ENCODE assay signal across 22 cellular contexts in the genomic region with DNA sequence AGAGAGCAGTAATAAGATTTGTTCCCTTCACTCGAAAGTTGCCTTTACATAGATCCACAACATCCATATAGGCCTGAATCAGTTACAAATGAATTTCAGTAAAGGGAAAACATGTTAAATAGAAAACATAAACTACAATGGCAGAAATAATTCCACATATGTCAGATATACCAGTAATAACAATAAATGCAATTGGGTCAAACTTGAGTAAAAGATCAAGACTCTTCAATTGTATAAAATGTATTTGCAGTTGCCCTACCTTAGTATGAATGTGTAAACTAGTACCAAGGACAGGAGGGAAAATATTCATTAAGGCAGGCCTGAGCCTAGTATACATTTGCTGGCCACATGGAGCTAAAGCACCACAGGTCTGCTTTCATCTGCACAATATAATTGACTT. TPM values are rescaled to one million over a fixed set of nuclear protein-coding genes. Genes with fewer than 3 reads are reported as not detected.
DNase-seq lines count a peak whose midpoint lies in the region; ATAC-seq, FAIRE-seq and TF ChIP-seq lines count a peak whose summit lies in the region.
"Had no signal": no experiment of that assay in that cellular context is flagged by ENCODE, and none has a peak within 500 bp of the region (broad histone marks: within the 10 kb centered on the region; RNA-seq: fewer than 3 reads in every experiment).

No MANE protein-coding gene starts in this region.

- H3K27ac ChIP-seq in RWPE2 (ENCODE audit: poor library complexity, severe bottlenecking) (peak overlapping the region; percentile 73), keratinocyte (ENCODE audit: control insufficient read depth, insufficient read depth, low read length) (peak overlapping the region; percentile 73), ascending aorta (no peak overlapping the region), right cardiac atrium (ENCODE audit: low read length) (no peak overlapping the region)
- H3K27ac ChIP-seq: A549, GM23248 had no signal

- H3K36me3 ChIP-seq in RWPE2 (ENCODE audit: low read depth) (no peaks in the 10 kb centered on the region), keratinocyte (ENCODE audit: control insufficient read depth in 2 of 2, extremely low read depth in 1 of 2, insufficient read depth in 2 of 2, low read length in 2 of 2) (no peaks in the 10 kb centered on the region), ascending aorta (no peaks in the 10 kb centered on the region)

- H2AFZ ChIP-seq in keratinocyte (ENCODE audit: control insufficient read depth, low read length) = no peak overlapping the region
- H2AFZ ChIP-seq: GM23248 had no signal

- no peak for ATAC-seq in RWPE2 (ENCODE audit: low read depth)
- no peak for ATAC-seq in HG03342 (IDR thresholded peaks at IDR 0.05; ENCODE audit: unreplicated experiment)
- ATAC-seq in right cardiac atrium = no peak
- ATAC-seq: A549, GM12878 had no signal

- intact Hi-C loops in ascending aorta (cut with DNase I) = no loop called here
- intact Hi-C loops in right cardiac atrium (cut with DNase I) = no loop called here

- H3K27me3 ChIP-seq in RWPE2 (ENCODE audit: insufficient read depth, poor library complexity, severe bottlenecking) (no peaks in the 10 kb centered on the region), keratinocyte (ENCODE audit: control insufficient read depth, extremely low read depth, insufficient read depth, low read length) (no peaks in the 10 kb centered on the region), ascending aorta (no peaks in the 10 kb centered on the region), right cardiac atrium (ENCODE audit: control insufficient read depth, insufficient read depth) (peaks cover 4% of the 10 kb centered on the region)

- FAIRE-seq in D721Med (lab: Jason Lieb, UNC) (peak; percentile 16), keratinocyte (lab: Jason Lieb, UNC) (no peak)
- FAIRE-seq: A549, GM12878, GM19239, H1 had no signal

- H3K4me2 ChIP-seq in keratinocyte (ENCODE audit: control insufficient read depth, extremely low read depth, insufficient read depth, low read depth, low read length) = no peak overlapping the region

- no peaks in the 10 kb centered on the region for H3K9me1 ChIP-seq in keratinocyte (ENCODE audit: control insufficient read depth, extremely low read depth, insufficient read depth, low read length)

- 89% methylated on average over 1 of the region's 1 CpG for WGBS in right cardiac atrium

- dilution Hi-C loops in keratinocyte (cut with MboI; ENCODE audit: extremely low pct_ligation_motif_present, low sequenced_read_pairs) = no loop called here

- H3K79me2 ChIP-seq in keratinocyte (ENCODE audit: control insufficient read depth, insufficient read depth, low read length) = peaks cover 10% of the 10 kb centered on the region

- no peak for DNase-seq in D721Med (ENCODE audit: insufficient read length, low spot score)
- no peak for DNase-seq in RWPE2 (ENCODE audit: low spot score)
- no peak for DNase-seq in keratinocyte (ENCODE audit: low read depth, low spot score)
- no peak for DNase-seq in ascending aorta (ENCODE audit: low spot score in 2 of 2)
- DNase-seq in right cardiac atrium = no peak
- DNase-seq: 8988T; C1 segment of cervical spinal cord; CD4-positive, alpha-beta memory T cell; COR-L47; DMS 273 treated with DMSO at 0.1 percent for 48 hours; DMS79; EL; GDM1; GM23248; H7; HCEC 1CT had no signal

- H3K4me3 ChIP-seq in RWPE2 (ENCODE audit: severe bottlenecking) (no peak overlapping the region), keratinocyte (ENCODE audit: control insufficient read depth in 2 of 3, extremely low read depth in 1 of 3, insufficient read depth in 2 of 3, low read depth in 1 of 3, low read length in 3 of 3) (no peak overlapping the region), ascending aorta (no peak overlapping the region), right cardiac atrium (ENCODE audit: low read length) (no peak overlapping the region)
- H3K4me3 ChIP-seq: A549, GM12878, GM23248 had no signal

- no peaks in the 10 kb centered on the region for H4K20me1 ChIP-seq in keratinocyte (ENCODE audit: control insufficient read depth, extremely low read depth, insufficient read depth, low read length)

- peak overlapping the region; percentile 42 for H3K9ac ChIP-seq in keratinocyte (ENCODE audit: control insufficient read depth, extremely low read depth, insufficient read depth, low read length)
- H3K9ac ChIP-seq: GM23248 had no signal

- peaks cover 28% of the 10 kb centered on the region for H3K4me1 ChIP-seq in RWPE2 (ENCODE audit: insufficient read depth, poor library complexity, severe bottlenecking)
- peaks cover 51% of the 10 kb centered on the region for H3K4me1 ChIP-seq in keratinocyte (ENCODE audit: control insufficient read depth, extremely low read depth, insufficient read depth, low read length)
- no peaks in the 10 kb centered on the region for H3K4me1 ChIP-seq in ascending aorta
- no peaks in the 10 kb centered on the region for H3K4me1 ChIP-seq in right cardiac atrium (ENCODE audit: control insufficient read depth, insufficient read depth, low read length)

- H3K9me3 ChIP-seq in RWPE2 (ENCODE audit: severe bottlenecking) (peaks cover 6% of the 10 kb centered on the region), keratinocyte (ENCODE audit: control insufficient read depth, low read depth, low read length) (no peaks in the 10 kb centered on the region), ascending aorta (no peaks in the 10 kb centered on the region), right cardiac atrium (ENCODE audit: control insufficient read depth, low read length) (no peaks in the 10 kb centered on the region)
- H3K9me3 ChIP-seq: A549 had no signal

- TF ChIP-seq CTCF in D721Med (IDR thresholded peaks at IDR 0.05; ENCODE audit: insufficient read depth, missing control alignments) = no peak
- no peak for TF ChIP-seq CTCF in RWPE2 (IDR thresholded peaks at IDR 0.05; ENCODE audit: poor library complexity, severe bottlenecking)
- TF ChIP-seq CTCF in keratinocyte (optimal IDR thresholded peaks at IDR 0.05 in 1 of 3, IDR thresholded peaks at IDR 0.05 in 1 of 3, conservative IDR thresholded peaks at IDR 0.05 in 1 of 3; ENCODE audit: extremely low read depth in 1 of 3, insufficient read depth in 2 of 3, low read length in 3 of 3) = no peak
- no peak for TF ChIP-seq CTCF in ascending aorta (IDR thresholded peaks at IDR 0.05)

RNA-seq across cellular contexts. Expression of gene NOS1, which starts 17.6 kb away (rescaled TPM):
- 2.8 to 11.4 TPM (median 5.6 TPM) in 3 replicates for polyA plus RNA-seq in keratinocyte
- 1.8 TPM for polyA plus RNA-seq in keratinocyte (2011; ENCODE audit: low read depth)
- polyA plus RNA-seq in keratinocyte (2011; cell fraction: cytosol; rRNA removed) = 6.2 and 7.2 TPM in 2 replicates
- 22.0 and 23.8 TPM in 2 replicates for polyA plus RNA-seq in keratinocyte (2011; cell fraction: nucleus; rRNA removed)
- polyA plus RNA-seq in keratinocyte (2012; ENCODE audit: low replicate concordance) = 3.9 and 15.9 TPM in 2 replicates
- 9.7 to 66.6 TPM (median 22.5 TPM) in 3 replicates for polyA minus RNA-seq in keratinocyte
- polyA minus RNA-seq in keratinocyte (2011; cell fraction: cytosol; rRNA and poly(A)+ RNA removed) = 13.2 TPM
- 22.1 and 29.6 TPM in 2 replicates for polyA minus RNA-seq in keratinocyte (2011; cell fraction: nucleus; rRNA and poly(A)+ RNA removed)
- 0.21 TPM for total RNA-seq in ascending aorta
- total RNA-seq in right cardiac atrium = under 1 TPM; 0.09 to 0.71 (median 0.27) TPM
- 0.07 TPM for polyA plus RNA-seq in right cardiac atrium
- total RNA-seq: CD4-positive, alpha-beta memory T cell; GM12878; GM23248 had no signal
- polyA plus RNA-seq: BJ; CD4-positive, alpha-beta memory T cell; GM23248 had no signal

Comparison
In these comparisons a context has a peak if more than half of its experiments do, and no peak if none do; other contexts are left out.
1. H3K27ac ChIP-seq: peak in RWPE2 (single experiment) and keratinocyte (single experiment); none in ascending aorta (0 of 2) and right cardiac atrium (single experiment).